Comparison of ENCODE assay signal across 17 cellular contexts in genomic region chr18:13892098-13892497, GRCh38. TPM values are rescaled to one million over a fixed set of nuclear protein-coding genes. Genes with fewer than 3 reads are reported as not detected.
DNase-seq lines count a peak whose midpoint lies in the region; TF ChIP-seq lines count a peak whose summit lies in the region.
"Had no signal": no experiment of that assay in that cellular context is flagged by ENCODE, and none has a peak within 500 bp of the region (broad histone marks: within the 10 kb centered on the region; RNA-seq: fewer than 3 reads in every experiment).

No MANE protein-coding gene starts in this region.

- H3K27ac Mint-ChIP-seq in H9 = no peak overlapping the region
- H3K27ac Mint-ChIP-seq: CD4-positive, alpha-beta memory T cell had no signal

- no peak overlapping the region for H4K5ac ChIP-seq in H9 (ENCODE audit: insufficient read length, low read depth, low read length)

- H3K23ac ChIP-seq in H9 (ENCODE audit: insufficient read length, low read depth, low read length) (no peak overlapping the region), neuronal stem cell (ENCODE audit: low read depth, low read length, poor library complexity) (no peak overlapping the region)

- H3K36me3 Mint-ChIP-seq in H9 (ENCODE audit: insufficient read depth in 1 of 3, low read depth in 3 of 3) = no peaks in the 10 kb centered on the region
- H3K36me3 Mint-ChIP-seq: CD4-positive, alpha-beta memory T cell; IgD-negative memory B cell had no signal

- H3K4me2 ChIP-seq in BLaER1 treated with 17β-estradiol and CSF1 and Interleukin-3, amounts not matched to agents 10 nM and 100 nM = peak overlapping the region; percentile 8 to 66 (median 43); a peak in 18 of 22 replicates
- H3K4me2 ChIP-seq in H9 (ENCODE audit: insufficient read depth, insufficient read length, low read length) = no peak overlapping the region
- H3K4me2 ChIP-seq in OCI-LY3 (ENCODE audit: low read length) = peak overlapping the region; percentile 89
- H3K4me2 ChIP-seq in neuronal stem cell (ENCODE audit: insufficient read depth, low read length, poor library complexity, severe bottlenecking) = no peak overlapping the region
- H3K4me2 ChIP-seq: KMS-11 had no signal

- no peak overlapping the region for H3K4me3 Mint-ChIP-seq in H9
- H3K4me3 Mint-ChIP-seq: CD4-positive, alpha-beta memory T cell had no signal

- H4K91ac ChIP-seq in H9 (ENCODE audit: insufficient read length, low read depth, low read length) (no peak overlapping the region), neuronal stem cell (ENCODE audit: low read depth, low read length, poor library complexity) (no peak overlapping the region)

- H3K79me2 ChIP-seq in H9 (ENCODE audit: insufficient read depth, low read length) (no peaks in the 10 kb centered on the region), OCI-LY3 (ENCODE audit: low read length) (no peaks in the 10 kb centered on the region)

- peaks cover 25 to 37% (median 33%) of the 10 kb centered on the region in 10 experiments for H3K4me1 ChIP-seq in BLaER1 treated with 17β-estradiol and CSF1 and Interleukin-3, amounts not matched to agents 10 nM and 100 nM
- no peaks in the 10 kb centered on the region for H3K4me1 ChIP-seq in H9 (ENCODE audit: insufficient read depth, low read length)
- peaks cover 72% of the 10 kb centered on the region for H3K4me1 ChIP-seq in OCI-LY3 (ENCODE audit: low read length)
- H3K4me1 ChIP-seq in neuronal stem cell (ENCODE audit: control insufficient read depth in 2 of 2, insufficient read depth in 1 of 2, low read depth in 1 of 2, low read length in 2 of 2) = peaks cover 0 to 1% of the 10 kb centered on the region in 2 donors

- H3K79me1 ChIP-seq in H9 (ENCODE audit: insufficient read depth, low read depth, low read length, poor library complexity, severe bottlenecking) (no peaks in the 10 kb centered on the region), neuronal stem cell (ENCODE audit: low read depth, low read length) (no peaks in the 10 kb centered on the region)

- H2BK120ac ChIP-seq in H9 (ENCODE audit: low read depth, low read length, poor library complexity, severe bottlenecking) (no peak overlapping the region), neuronal stem cell (ENCODE audit: low read depth, low read length) (no peak overlapping the region)

- peak overlapping the region in 4 of 11 experiments; percentile 5 to 39 (median 24); a peak in 3 of 22 replicates for H3K27ac ChIP-seq in BLaER1 treated with 17β-estradiol and CSF1 and Interleukin-3, amounts not matched to agents 10 nM and 100 nM
- H3K27ac ChIP-seq in H9 (ENCODE audit: insufficient read length, low read depth, low read length) (no peak overlapping the region), OCI-LY3 (ENCODE audit: low read length) (peak overlapping the region; percentile 98), neuronal stem cell (replicated peaks; ENCODE audit: low read length) (no peak overlapping the region)
- H3K27ac ChIP-seq: C4-2B, KMS-11 had no signal

- in situ Hi-C loops in KBM-7 (cut with MboI; ENCODE audit: low pct_unique_long_range_greater_than_20kb, low sequenced_read_pairs) = no loop called here

- H3K9ac ChIP-seq in BLaER1 treated with 17β-estradiol and CSF1 and Interleukin-3, amounts not matched to agents 10 nM and 100 nM = no peak overlapping the region
- H3K9ac ChIP-seq in H9 (ENCODE audit: extremely low read depth, insufficient read length, low read length) (no peak overlapping the region), OCI-LY3 (ENCODE audit: low read length) (peak overlapping the region; percentile 70), neuronal stem cell (ENCODE audit: low read depth, low read length, poor library complexity) (no peak overlapping the region)
- H3K9ac ChIP-seq: KMS-11 had no signal

- no CpG with 5 or more reads among the region's 5 CpGs for WGBS in H9 (ENCODE audit: extremely low coverage, insufficient read length, low lambda C conversion rate)
- no CpG with 5 or more reads among the region's 5 CpGs for WGBS in neuronal stem cell (ENCODE audit: extremely low coverage in 2 of 2, insufficient read length in 2 of 2, insufficient replicate concordance in 1 of 2), 2 donors

- TF ChIP-seq CTCF in H9 (conservative IDR thresholded peaks at IDR 0.05) (no peak), OCI-LY3 (IDR thresholded peaks at IDR 0.05; ENCODE audit: low read depth, low read length) (no peak), foreskin fibroblast (IDR thresholded peaks at IDR 0.05; ENCODE audit: low read depth, low read length) (no peak)

- H2BK15ac ChIP-seq in H9 (ENCODE audit: low read depth, low read length) (no peak overlapping the region), neuronal stem cell (ENCODE audit: low read length) (no peak overlapping the region)

- no peak overlapping the region for H3K4me3 ChIP-seq in BLaER1 treated with 17β-estradiol and CSF1 and Interleukin-3, amounts not matched to agents 10 nM and 100 nM
- H3K4me3 ChIP-seq in OCI-LY3 (ENCODE audit: low read length) (peak overlapping the region; percentile 67), neuronal stem cell (ENCODE audit: low read length in 2 of 2) (no peak overlapping the region), foreskin fibroblast (ENCODE audit: low read depth in 1 of 2, low read length in 2 of 2) (no peak overlapping the region)

- H4K8ac ChIP-seq in H9 (replicated peaks; ENCODE audit: insufficient read length, low read depth, low read length) = no peak overlapping the region
- H4K8ac ChIP-seq in neuronal stem cell (ENCODE audit: low read depth, low read length) = no peak overlapping the region

- no peak overlapping the region for H3K56ac ChIP-seq in H9 (ENCODE audit: insufficient read length, low read depth, low read length)

- H3T11ph ChIP-seq in H9 (ENCODE audit: low read length) = no peak overlapping the region

- H3K36me3 ChIP-seq in BLaER1 treated with 17β-estradiol and CSF1 and Interleukin-3, amounts not matched to agents 10 nM and 100 nM = no peaks in the 10 kb centered on the region
- H3K36me3 ChIP-seq in OCI-LY3 (replicated peaks; ENCODE audit: low read depth, low read length) (no peaks in the 10 kb centered on the region), neuronal stem cell (replicated peaks in 1 of 2; ENCODE audit: control insufficient read depth in 2 of 2, insufficient read depth in 2 of 2, low read length in 2 of 2) (no peaks in the 10 kb centered on the region)

- no peak overlapping the region for H2AFZ ChIP-seq in H9 (ENCODE audit: low read length)
- H2AFZ ChIP-seq in OCI-LY3 (ENCODE audit: low read depth, low read length) = no peak overlapping the region; the same call in 1 of the 2 replicates
- H2AFZ ChIP-seq in neuronal stem cell (ENCODE audit: low read length) = no peak overlapping the region

- no peaks in the 10 kb centered on the region for H3K9me3 Mint-ChIP-seq in H9
- H3K9me3 Mint-ChIP-seq: CD4-positive, alpha-beta memory T cell; IgD-negative memory B cell had no signal

- no peak overlapping the region for H2BK12ac ChIP-seq in H9 (ENCODE audit: insufficient read length, low read depth, low read length)
- no peak overlapping the region for H2BK12ac ChIP-seq in neuronal stem cell (ENCODE audit: low read length)

- H2BK5ac ChIP-seq in H9 (ENCODE audit: insufficient read length, low read length) (no peak overlapping the region), neuronal stem cell (ENCODE audit: low read length) (no peak overlapping the region)

- no peaks in the 10 kb centered on the region for H3K9me3 ChIP-seq in BLaER1 treated with 17β-estradiol and CSF1 and Interleukin-3, amounts not matched to agents 10 nM and 100 nM (replicated peaks in 1 of 11)
- H3K9me3 ChIP-seq in H9 (ENCODE audit: control insufficient read depth, low read depth, low read length) = no peaks in the 10 kb centered on the region
- H3K9me3 ChIP-seq in OCI-LY3 (ENCODE audit: insufficient read depth, low read length) = no peaks in the 10 kb centered on the region
- H3K9me3 ChIP-seq in neuronal stem cell (replicated peaks in 1 of 2; ENCODE audit: control insufficient read depth in 2 of 2, insufficient read depth in 1 of 2, low read depth in 1 of 2, low read length in 2 of 2) = no peaks in the 10 kb centered on the region

- H3K14ac ChIP-seq in H9 (ENCODE audit: insufficient read depth, low read length) (peak overlapping the region; percentile 68; the same call in 1 of the 2 replicates), neuronal stem cell (ENCODE audit: low read length) (no peak overlapping the region)

- H3K27me3 ChIP-seq in BLaER1 treated with 17β-estradiol and CSF1 and Interleukin-3, amounts not matched to agents 10 nM and 100 nM = no peaks in the 10 kb centered on the region
- H3K27me3 ChIP-seq in H9 (ENCODE audit: insufficient read depth, low read length) (no peaks in the 10 kb centered on the region), OCI-LY3 (ENCODE audit: low read depth, low read length) (no peaks in the 10 kb centered on the region), neuronal stem cell (ENCODE audit: control insufficient read depth in 3 of 3, insufficient read depth in 3 of 3, low read depth in 1 of 3, low read length in 3 of 3) (no peaks in the 10 kb centered on the region)

- no peaks in the 10 kb centered on the region for H4K20me1 ChIP-seq in BLaER1 treated with 17β-estradiol and CSF1 and Interleukin-3, amounts not matched to agents 10 nM and 100 nM
- no peaks in the 10 kb centered on the region for H4K20me1 ChIP-seq in H9 (ENCODE audit: control insufficient read depth, insufficient read depth, insufficient read length)
- no peaks in the 10 kb centered on the region for H4K20me1 ChIP-seq in OCI-LY3 (ENCODE audit: insufficient read depth, low read length)

- no peak overlapping the region for H2BK20ac ChIP-seq in H9 (ENCODE audit: low read depth, low read length, poor library complexity, severe bottlenecking)

- H3K4ac ChIP-seq in H9 (ENCODE audit: low read depth, low read length) = no peak overlapping the region
- no peak overlapping the region for H3K4ac ChIP-seq in neuronal stem cell (ENCODE audit: low read length)

- H3K23me2 ChIP-seq in H9 (ENCODE audit: insufficient read length, low read depth, low read length, poor library complexity, severe bottlenecking) = no peaks in the 10 kb centered on the region

- H3K4me1 Mint-ChIP-seq in H9 = peaks cover 8 to 25% of the 10 kb centered on the region in 2 experiments
- H3K4me1 Mint-ChIP-seq: CD4-positive, alpha-beta memory T cell had no signal

- H3K18ac ChIP-seq in H9 (ENCODE audit: insufficient read length, low read depth, low read length) (no peak overlapping the region), neuronal stem cell (ENCODE audit: low read length) (peak overlapping the region; percentile 77)

- H2AK5ac ChIP-seq in H9 (ENCODE audit: insufficient read length, low read length) = no peak overlapping the region
- H2AK5ac ChIP-seq in neuronal stem cell (ENCODE audit: low read depth, low read length) = no peak overlapping the region

- DNase-seq in H9 (no peak), neuronal stem cell (ENCODE audit: low spot score) (no peak), foreskin fibroblast (no peak), KBM-7 (no peak), NOMO-1 treated with DMSO at 0.1 percent for 48 hours (lab: John Stamatoyannopoulos, UW; ENCODE audit: unreplicated experiment) (no peak), HUDEP-2 (lab: John Stamatoyannopoulos, UW; ENCODE audit: unreplicated experiment in 76 of 76) (no peak)
- DNase-seq: 8988T; CD4-positive, alpha-beta memory T cell; DMS153; DMS79 treated with DMSO at 0.1 percent for 48 hours; EL had no signal

- no peaks in the 10 kb centered on the region; the same call in 1 of the 2 replicates for H3K27me3 Mint-ChIP-seq in H9 (ENCODE audit: low read depth)

RNA-seq across cellular contexts. Expression of gene MC2R, which starts 23.2 kb away (rescaled TPM):
- total RNA-seq in H9 (2021) = not detected in 2 replicates
- polyA plus RNA-seq in neuronal stem cell (2013, experiment 1 of 2) = not detected
- not detected for polyA plus RNA-seq in neuronal stem cell (2013, experiment 2 of 2)
- total RNA-seq: CD4-positive, alpha-beta memory T cell; H4 had no signal
- polyA plus RNA-seq: CD4-positive, alpha-beta memory T cell; IgD-negative memory B cell had no signal

Comparison
In these comparisons a context has a peak if more than half of its experiments do, and no peak if none do; other contexts are left out.
1. H3K4me2 ChIP-seq: peak in BLaER1 treated with 17β-estradiol and CSF1 and Interleukin-3, amounts not matched to agents 10 nM and 100 nM (11 of 11) and OCI-LY3 (single experiment); none in H9 (single experiment) and neuronal stem cell (single experiment).